13 cellular contexts compared by ENCODE assay signal in the genomic region with DNA sequence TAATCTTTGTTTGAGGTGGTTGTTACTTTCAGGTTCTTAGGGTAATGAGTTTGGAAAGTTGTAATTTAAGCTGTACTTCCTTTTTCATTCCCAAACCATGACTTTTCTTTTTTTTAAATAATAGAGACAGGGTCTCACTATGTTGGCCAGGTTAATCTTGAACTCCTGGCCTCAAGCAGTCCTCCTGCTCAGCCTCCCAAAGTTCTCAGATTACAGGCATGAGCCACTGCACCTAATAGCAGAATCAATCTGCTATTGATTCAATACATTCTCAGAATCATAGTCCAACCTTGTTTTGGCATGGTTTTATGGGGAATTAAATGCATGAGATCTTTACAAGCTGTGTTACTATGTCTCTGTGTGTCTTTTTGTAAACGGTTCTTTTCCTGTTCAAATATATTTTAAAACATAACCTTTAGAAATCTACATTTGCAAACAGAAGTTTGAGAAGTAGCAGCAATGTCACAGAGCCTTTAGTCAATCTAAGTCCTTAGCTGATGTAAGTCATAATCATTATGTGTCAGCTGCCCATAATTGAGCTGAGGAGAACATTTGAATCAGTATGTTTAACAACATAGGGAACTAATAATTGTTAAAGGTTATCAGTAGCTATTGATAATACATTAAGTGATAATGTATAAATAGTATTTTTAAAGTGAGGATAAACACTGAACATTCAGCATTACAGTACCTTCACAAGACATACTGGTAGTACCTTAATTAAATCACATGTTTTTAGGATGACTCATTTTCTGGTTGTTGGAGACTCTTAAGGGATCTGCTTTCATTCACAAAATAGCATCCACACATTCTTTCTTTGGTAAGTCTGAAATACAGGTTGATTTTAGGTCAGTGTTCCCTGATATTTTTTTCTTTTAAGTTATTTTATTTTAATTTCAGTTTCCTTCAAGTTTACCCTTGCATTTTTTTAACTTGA. TPM values are rescaled to one million over a fixed set of nuclear protein-coding genes. Genes with fewer than 3 reads are reported as not detected.
DNase-seq lines count a peak whose midpoint lies in the region; ATAC-seq, FAIRE-seq and TF ChIP-seq lines count a peak whose summit lies in the region.
"Had no signal": no experiment of that assay in that cellular context is flagged by ENCODE, and none has a peak within 500 bp of the region (broad histone marks: within the 10 kb centered on the region; RNA-seq: fewer than 3 reads in every experiment).

No MANE protein-coding gene starts in this region.

- H4K20me1 ChIP-seq in fibroblast of lung (ENCODE audit: control insufficient read depth, extremely low read depth, insufficient read depth, low read length) (no peaks in the 10 kb centered on the region), smooth muscle cell (ENCODE audit: low read depth) (peaks cover 7% of the 10 kb centered on the region)

- peaks cover 33% of the 10 kb centered on the region for H3K4me1 Mint-ChIP-seq in activated T-cell treated with anti-CD3 and anti-CD28 coated beads, Interleukin-2, amount 50 U/mL, for 4 hours (ENCODE audit: low read depth)
- H3K4me1 Mint-ChIP-seq in activated T-helper 1 cell treated with anti-CD3 and anti-CD28 coated beads, Interleukin-12 subunit alpha, Interleukin-12 subunit beta, Interleukin-2, Interleukin-4 antibody, amounts not matched to agents 30 ng/mL and 10 ng/mL and 1 ng/mL, durations not matched to agents 14 hours and 24 hours and 36 hours (ENCODE audit: low read depth), result peaks cover 13% of the 10 kb centered on the region

- H3K4me3 ChIP-seq in fibroblast of lung (replicated peaks in 1 of 4; ENCODE audit: control extremely low read depth in 1 of 4, insufficient read depth in 1 of 4, low read depth in 3 of 4, low read length in 4 of 4) (no peak overlapping the region), smooth muscle cell (no peak overlapping the region)

- no peaks in the 10 kb centered on the region for H3F3A ChIP-seq in smooth muscle cell (ENCODE audit: low read depth)

- no peaks in the 10 kb centered on the region for H3K27me3 Mint-ChIP-seq in activated T-cell treated with anti-CD3 and anti-CD28 coated beads, Interleukin-2, amount 50 U/mL, for 4 hours (ENCODE audit: low read depth)
- H3K27me3 Mint-ChIP-seq in activated T-helper 1 cell treated with anti-CD3 and anti-CD28 coated beads, Interleukin-12 subunit alpha, Interleukin-12 subunit beta, Interleukin-2, Interleukin-4 antibody, amounts not matched to agents 30 ng/mL and 10 ng/mL and 1 ng/mL, durations not matched to agents 14 hours and 24 hours and 36 hours (ENCODE audit: insufficient read depth), result no peaks in the 10 kb centered on the region
- H3K27me3 Mint-ChIP-seq: B cell; stimulated activated naive B cell treated with anti-CD40 and anti-IgM and Interleukin-4, amounts not matched to agents 10 μg/mL and 1 μg/mL and 100 μg/mL, for 72 hours; T-cell had no signal

- intact Hi-C loops in activated T-helper 1 cell treated with anti-CD3 and anti-CD28 coated beads, Interleukin-12 subunit alpha, Interleukin-12 subunit beta, Interleukin-2, Interleukin-4 antibody, amounts not matched to agents 30 ng/mL and 10 ng/mL and 1 ng/mL, durations not matched to agents 14 hours and 24 hours and 36 hours (cut with micrococcal nuclease), result no loop called here

- TF ChIP-seq CTCF in fibroblast of lung (conservative IDR thresholded peaks at IDR 0.05 in 1 of 2, IDR thresholded peaks at IDR 0.05 in 1 of 2; ENCODE audit: low read depth in 1 of 2, low read length in 2 of 2) (no peak), smooth muscle cell (IDR thresholded peaks at IDR 0.05; ENCODE audit: borderline replicate concordance, insufficient read depth, poor library complexity, severe bottlenecking) (no peak)

- H3K4me1 ChIP-seq in fibroblast of lung (ENCODE audit: control insufficient read depth, extremely low read depth, insufficient read depth, low read length) (no peaks in the 10 kb centered on the region), smooth muscle cell (ENCODE audit: low read depth) (peaks cover 7% of the 10 kb centered on the region)

- no peak overlapping the region for H3K9ac ChIP-seq in fibroblast of lung (ENCODE audit: insufficient read depth, low read length)
- no peak overlapping the region for H3K9ac ChIP-seq in smooth muscle cell (ENCODE audit: low read depth)

- no peaks in the 10 kb centered on the region for H3K27me3 ChIP-seq in fibroblast of lung (ENCODE audit: control insufficient read depth, insufficient read depth, low read length)
- H3K27me3 ChIP-seq in smooth muscle cell (ENCODE audit: low read depth), result no peaks in the 10 kb centered on the region
- H3K27me3 ChIP-seq: brain microvascular endothelial cell had no signal

- no peak for DNase-seq in activated T-cell treated with anti-CD3 and anti-CD28 coated beads, Interleukin-2, amount 50 U/mL, for 4 hours
- no peak for DNase-seq in activated T-cell treated with anti-CD3 and anti-CD28 coated beads, Interleukin-2, amount 50 U/mL, for 48 hours
- DNase-seq in RCC 7860 (ENCODE audit: low spot score) (peak; percentile 43), fibroblast of lung (ENCODE audit: low read depth in 2 of 2) (peak; percentile 25 to 79), smooth muscle cell (lab: John Stamatoyannopoulos, UW; ENCODE audit: unreplicated experiment) (no peak), NCI-H526 treated with DMSO at 0.1 percent for 48 hours (lab: John Stamatoyannopoulos, UW) (no peak)
- DNase-seq in activated T-helper 1 cell treated with anti-CD3 and anti-CD28 coated beads, Interleukin-12 subunit alpha, Interleukin-12 subunit beta, Interleukin-2, Interleukin-4 antibody, amounts not matched to agents 30 ng/mL and 10 ng/mL and 1 ng/mL, durations not matched to agents 14 hours and 24 hours and 36 hours (ENCODE audit: low spot score), result no peak
- DNase-seq in activated CD4-positive, alpha-beta T cell treated with anti-CD3 and anti-CD28 coated beads for 1 hour, result no peak
- DNase-seq: brain microvascular endothelial cell; NCI-H345; stimulated activated naive B cell treated with anti-CD40 and anti-IgM and Interleukin-4, amounts not matched to agents 10 μg/mL and 1 μg/mL and 100 μg/mL, for 72 hours; T-cell had no signal

- no peaks in the 10 kb centered on the region for H3K36me3 ChIP-seq in fibroblast of lung (ENCODE audit: control insufficient read depth, insufficient read depth, low read length)
- no peaks in the 10 kb centered on the region for H3K36me3 ChIP-seq in smooth muscle cell (ENCODE audit: low read depth)
- H3K36me3 ChIP-seq: brain microvascular endothelial cell had no signal

- 36% methylated on average over 1 of the region's 1 CpG for WGBS in smooth muscle cell (ENCODE audit: low lambda C conversion rate)

- no peaks in the 10 kb centered on the region for H3K9me3 ChIP-seq in fibroblast of lung (ENCODE audit: control insufficient read depth, insufficient read depth, low read depth, low read length)
- H3K9me3 ChIP-seq in smooth muscle cell (replicated peaks; ENCODE audit: low read depth), result no peaks in the 10 kb centered on the region

- H2AFZ ChIP-seq in fibroblast of lung (ENCODE audit: low read length) (no peak overlapping the region), smooth muscle cell (ENCODE audit: low read depth) (no peak overlapping the region)

- H3K4me3 Mint-ChIP-seq in activated T-cell treated with anti-CD3 and anti-CD28 coated beads, Interleukin-2, amount 50 U/mL, for 4 hours, result no peak overlapping the region
- H3K4me3 Mint-ChIP-seq in activated T-helper 1 cell treated with anti-CD3 and anti-CD28 coated beads, Interleukin-12 subunit alpha, Interleukin-12 subunit beta, Interleukin-2, Interleukin-4 antibody, amounts not matched to agents 30 ng/mL and 10 ng/mL and 1 ng/mL, durations not matched to agents 14 hours and 24 hours and 36 hours, result no peak overlapping the region
- H3K4me3 Mint-ChIP-seq: B cell; stimulated activated naive B cell treated with anti-CD40 and anti-IgM and Interleukin-4, amounts not matched to agents 10 μg/mL and 1 μg/mL and 100 μg/mL, for 72 hours; T-cell had no signal

- H3K27ac Mint-ChIP-seq in activated T-helper 1 cell treated with anti-CD3 and anti-CD28 coated beads, Interleukin-12 subunit alpha, Interleukin-12 subunit beta, Interleukin-2, Interleukin-4 antibody, amounts not matched to agents 30 ng/mL and 10 ng/mL and 1 ng/mL, durations not matched to agents 14 hours and 24 hours and 36 hours, result no peak overlapping the region
- H3K27ac Mint-ChIP-seq: B cell; stimulated activated naive B cell treated with anti-CD40 and anti-IgM and Interleukin-4, amounts not matched to agents 10 μg/mL and 1 μg/mL and 100 μg/mL, for 72 hours; T-cell had no signal

- no peaks in the 10 kb centered on the region for H3K36me3 Mint-ChIP-seq in activated T-cell treated with anti-CD3 and anti-CD28 coated beads, Interleukin-2, amount 50 U/mL, for 4 hours (ENCODE audit: insufficient read depth)
- peaks cover 4% of the 10 kb centered on the region for H3K36me3 Mint-ChIP-seq in activated T-helper 1 cell treated with anti-CD3 and anti-CD28 coated beads, Interleukin-12 subunit alpha, Interleukin-12 subunit beta, Interleukin-2, Interleukin-4 antibody, amounts not matched to agents 30 ng/mL and 10 ng/mL and 1 ng/mL, durations not matched to agents 14 hours and 24 hours and 36 hours (ENCODE audit: low read depth)
- H3K36me3 Mint-ChIP-seq: T-cell had no signal

- H3K79me2 ChIP-seq in fibroblast of lung (ENCODE audit: control insufficient read depth, insufficient read depth, low read length), result no peaks in the 10 kb centered on the region
- peaks cover 29% of the 10 kb centered on the region for H3K79me2 ChIP-seq in smooth muscle cell (ENCODE audit: low read depth)

- peak; percentile 47 to 73 for ATAC-seq in activated T-cell treated with anti-CD3 and anti-CD28 coated beads, Interleukin-2, amount 50 U/mL, for 4 hours
- ATAC-seq: T-cell had no signal

- peak; percentile 86 for FAIRE-seq in RCC 7860 (lab: Jason Lieb, UNC)

- H3K9me3 Mint-ChIP-seq in activated T-cell treated with anti-CD3 and anti-CD28 coated beads, Interleukin-2, amount 50 U/mL, for 4 hours, result no peaks in the 10 kb centered on the region
- no peaks in the 10 kb centered on the region for H3K9me3 Mint-ChIP-seq in activated T-helper 1 cell treated with anti-CD3 and anti-CD28 coated beads, Interleukin-12 subunit alpha, Interleukin-12 subunit beta, Interleukin-2, Interleukin-4 antibody, amounts not matched to agents 30 ng/mL and 10 ng/mL and 1 ng/mL, durations not matched to agents 14 hours and 24 hours and 36 hours
- H3K9me3 Mint-ChIP-seq: stimulated activated naive B cell treated with anti-CD40 and anti-IgM and Interleukin-4, amounts not matched to agents 10 μg/mL and 1 μg/mL and 100 μg/mL, for 72 hours; T-cell had no signal

- H3K4me2 ChIP-seq in fibroblast of lung (ENCODE audit: extremely low read depth, insufficient read depth, low read length) (no peak overlapping the region), smooth muscle cell (no peak overlapping the region)

- H3K27ac ChIP-seq in fibroblast of lung (ENCODE audit: insufficient read depth, low read length), result no peak overlapping the region
- H3K27ac ChIP-seq in smooth muscle cell (ENCODE audit: low read depth), result peak overlapping the region; percentile 62
- H3K27ac ChIP-seq: brain microvascular endothelial cell had no signal

RNA-seq across cellular contexts. Expression of gene INPP5F, which starts 8.8 kb away (rescaled TPM):
- 10 to 100 TPM; 18.1 to 23.6 (median 21.1) TPM for total RNA-seq in activated T-cell treated with anti-CD3 and anti-CD28 coated beads, Interleukin-2, amount 50 U/mL, for 4 hours
- total RNA-seq in fibroblast of lung (18.5 and 23.3 TPM in 2 replicates), smooth muscle cell (106 and 143 TPM in 2 replicates)
- polyA plus RNA-seq in fibroblast of lung (15.0 and 19.0 TPM in 2 replicates), smooth muscle cell (15.9 and 16.3 TPM in 2 replicates)
- 12.5 and 16.8 TPM in 2 replicates for polyA plus RNA-seq in fibroblast of lung (2012)
- 3.1 and 13.7 TPM in 2 replicates for polyA minus RNA-seq in fibroblast of lung (ENCODE audit: low replicate concordance)
- 17.7 and 19.4 TPM in 2 replicates for total RNA-seq in activated T-helper 1 cell treated with anti-CD3 and anti-CD28 coated beads, Interleukin-12 subunit alpha, Interleukin-12 subunit beta, Interleukin-2, Interleukin-4 antibody, amounts not matched to agents 30 ng/mL and 10 ng/mL and 1 ng/mL, durations not matched to agents 14 hours and 24 hours and 36 hours

Comparison
In these comparisons a context has a peak if more than half of its experiments do, and no peak if none do; other contexts are left out.
1. DNase-seq: peak in RCC 7860 (single experiment) and fibroblast of lung (2 of 2); none in activated T-cell treated with anti-CD3 and anti-CD28 coated beads, Interleukin-2, amount 50 U/mL, for 4 hours (single experiment), activated T-cell treated with anti-CD3 and anti-CD28 coated beads, Interleukin-2, amount 50 U/mL, for 48 hours (0 of 2), smooth muscle cell (single experiment), activated T-helper 1 cell treated with anti-CD3 and anti-CD28 coated beads, Interleukin-12 subunit alpha, Interleukin-12 subunit beta, Interleukin-2, Interleukin-4 antibody, amounts not matched to agents 30 ng/mL and 10 ng/mL and 1 ng/mL, durations not matched to agents 14 hours and 24 hours and 36 hours (single experiment), activated CD4-positive, alpha-beta T cell treated with anti-CD3 and anti-CD28 coated beads for 1 hour (single experiment) and NCI-H526 treated with DMSO at 0.1 percent for 48 hours (single experiment).